1 cellular context compared by ENCODE assay signal in genomic region chr1:156813750-156814570, GRCh38.
TF ChIP-seq lines count a peak whose summit lies in the region.

No MANE protein-coding gene starts in this region.

TF ChIP-seq in HepG2, 621 proteins besides CTCF, POLR2A, EP300 and RAD21 (continues in another document):
- peak; percentile 60; the same call in 1 of the 2 replicates for TF ChIP-seq ZNF296 (CRISPR knock-in tag; conservative IDR thresholded peaks at IDR 0.05)
- 0 out of 2 replicates have a peak, but pooled peaks have one; percentile 64 for TF ChIP-seq SIN3A (IDR thresholded peaks at IDR 0.05; ENCODE audit: borderline replicate concordance, low read depth, low read length)
- TF ChIP-seq ZNF766 (CRISPR knock-in tag; IDR thresholded peaks at IDR 0.05; ENCODE audit: borderline replicate concordance): peak; percentile 71; the same call in 1 of the 2 replicates
- peak; percentile 66; the same call in 1 of the 2 replicates for TF ChIP-seq ZNF713 (CRISPR knock-in tag; IDR thresholded peaks at IDR 0.05)
- TF ChIP-seq ZNF468 (CRISPR knock-in tag; IDR thresholded peaks at IDR 0.05): 0 out of 2 replicates have a peak, but pooled peaks have one; percentile 73
- TF ChIP-seq ZFAT (CRISPR knock-in tag; conservative IDR thresholded peaks at IDR 0.05): no peak
- peak; percentile 90; the same call in 1 of the 2 replicates for TF ChIP-seq HOXA5 (CRISPR knock-in tag; IDR thresholded peaks at IDR 0.05)
- peak; percentile 79; the same call in 1 of the 2 replicates for TF ChIP-seq ZNF800 (CRISPR knock-in tag; IDR thresholded peaks at IDR 0.05)
- TF ChIP-seq ZNF788 (CRISPR knock-in tag; IDR thresholded peaks at IDR 0.05; ENCODE audit: borderline replicate concordance): peak; percentile 85; the same call in 1 of the 2 replicates
- TF ChIP-seq RARG (CRISPR knock-in tag; IDR thresholded peaks at IDR 0.05; ENCODE audit: low read depth): no peak
- TF ChIP-seq MIXL1 (CRISPR knock-in tag; IDR thresholded peaks at IDR 0.05): no peak
- no peak for TF ChIP-seq ZNF136 (CRISPR knock-in tag; IDR thresholded peaks at IDR 0.05; ENCODE audit: low read depth)
- TF ChIP-seq ADNP (CRISPR knock-in tag; IDR thresholded peaks at IDR 0.05): no peak
- 0 out of 2 replicates have a peak, but pooled peaks have one; percentile 25 for TF ChIP-seq ZNF205 (CRISPR knock-in tag; IDR thresholded peaks at IDR 0.05)
- TF ChIP-seq ZNF275 (CRISPR knock-in tag; IDR thresholded peaks at IDR 0.05; ENCODE audit: borderline replicate concordance): no peak; the same call in 1 of the 2 replicates
- TF ChIP-seq ZNF816 (CRISPR knock-in tag; IDR thresholded peaks at IDR 0.05; ENCODE audit: borderline replicate concordance): 0 out of 2 replicates have a peak, but pooled peaks have one; percentile 26
- TF ChIP-seq RAD51 (IDR thresholded peaks at IDR 0.05; ENCODE audit: borderline replicate concordance): no peak
- TF ChIP-seq ZNF772 (CRISPR knock-in tag; IDR thresholded peaks at IDR 0.05): peak; percentile 69
- TF ChIP-seq ZNF543 (CRISPR knock-in tag; IDR thresholded peaks at IDR 0.05): peak; percentile 91
- no peak for TF ChIP-seq NFE2 (CRISPR knock-in tag; IDR thresholded peaks at IDR 0.05)
- TF ChIP-seq HOXA9 (CRISPR knock-in tag; IDR thresholded peaks at IDR 0.05; ENCODE audit: borderline replicate concordance): no peak
- 0 out of 2 replicates have a peak, but pooled peaks have one; percentile 43 for TF ChIP-seq ZNF335 (CRISPR knock-in tag; IDR thresholded peaks at IDR 0.05)
- TF ChIP-seq ZNF850 (CRISPR knock-in tag; conservative IDR thresholded peaks at IDR 0.05): no peak
- TF ChIP-seq GRHL1 (CRISPR knock-in tag; conservative IDR thresholded peaks at IDR 0.05): no peak
- TF ChIP-seq ZSCAN30 (CRISPR knock-in tag; IDR thresholded peaks at IDR 0.05): no peak
- TF ChIP-seq KLF6 (CRISPR knock-in tag; IDR thresholded peaks at IDR 0.05): peak; percentile 55; the same call in 1 of the 2 replicates
- no peak for TF ChIP-seq KDM1A (CRISPR knock-in tag; IDR thresholded peaks at IDR 0.05)
- TF ChIP-seq PHB2 (IDR thresholded peaks at IDR 0.05; ENCODE audit: partially characterized antibody): no peak
- peak; percentile 51; the same call in 1 of the 2 replicates for TF ChIP-seq ZNF609 (CRISPR knock-in tag; IDR thresholded peaks at IDR 0.05; ENCODE audit: borderline replicate concordance)
- peak; percentile 50; the same call in 1 of the 2 replicates for TF ChIP-seq MLX (CRISPR knock-in tag; IDR thresholded peaks at IDR 0.05)
- TF ChIP-seq ZNF414 (CRISPR knock-in tag; IDR thresholded peaks at IDR 0.05): peak; percentile 91; the same call in 1 of the 2 replicates
- TF ChIP-seq RBAK (CRISPR knock-in tag; IDR thresholded peaks at IDR 0.05): no peak
- no peak for TF ChIP-seq ZHX1 (CRISPR knock-in tag; IDR thresholded peaks at IDR 0.05; ENCODE audit: low read depth)
- TF ChIP-seq E2F5 (CRISPR knock-in tag; conservative IDR thresholded peaks at IDR 0.05): no peak; the same call in 1 of the 2 replicates
- 0 out of 2 replicates have a peak, but pooled peaks have one; percentile 36 for TF ChIP-seq HNRNPL (IDR thresholded peaks at IDR 0.05; ENCODE audit: low read depth, low read length)
- TF ChIP-seq MXD1 (CRISPR knock-in tag; IDR thresholded peaks at IDR 0.05): peak; percentile 96
- TF ChIP-seq ZEB1 (IDR thresholded peaks at IDR 0.05; ENCODE audit: insufficient replicate concordance, low read depth): no peak
- TF ChIP-seq TAF15 (IDR thresholded peaks at IDR 0.05; ENCODE audit: low read depth, low read length, poor library complexity, severe bottlenecking): no peak
- TF ChIP-seq NPAS2 (CRISPR knock-in tag; IDR thresholded peaks at IDR 0.05; ENCODE audit: borderline replicate concordance): no peak
- no peak for TF ChIP-seq ZNF790 (CRISPR knock-in tag; IDR thresholded peaks at IDR 0.05; ENCODE audit: borderline replicate concordance)
- TF ChIP-seq ZNF431 (CRISPR knock-in tag; IDR thresholded peaks at IDR 0.05; ENCODE audit: borderline replicate concordance, low read depth): peak; percentile 87
- TF ChIP-seq TCF7L2 (IDR thresholded peaks at IDR 0.05; ENCODE audit: low read depth, low read length): no peak
- TF ChIP-seq PHF20 (CRISPR knock-in tag; IDR thresholded peaks at IDR 0.05): peak; percentile 50; the same call in 1 of the 2 replicates
- TF ChIP-seq ZBTB34 (CRISPR knock-in tag; IDR thresholded peaks at IDR 0.05): no peak; the same call in 1 of the 2 replicates
- TF ChIP-seq ELF3 (CRISPR knock-in tag; IDR thresholded peaks at IDR 0.05): peak; percentile 85
- peak; percentile 82 for TF ChIP-seq ZBTB38 (CRISPR knock-in tag; IDR thresholded peaks at IDR 0.05)
- peak; percentile 84 for TF ChIP-seq ZNF263 (CRISPR knock-in tag; IDR thresholded peaks at IDR 0.05)
